25 cellular contexts compared by ENCODE assay signal in the genomic region with DNA sequence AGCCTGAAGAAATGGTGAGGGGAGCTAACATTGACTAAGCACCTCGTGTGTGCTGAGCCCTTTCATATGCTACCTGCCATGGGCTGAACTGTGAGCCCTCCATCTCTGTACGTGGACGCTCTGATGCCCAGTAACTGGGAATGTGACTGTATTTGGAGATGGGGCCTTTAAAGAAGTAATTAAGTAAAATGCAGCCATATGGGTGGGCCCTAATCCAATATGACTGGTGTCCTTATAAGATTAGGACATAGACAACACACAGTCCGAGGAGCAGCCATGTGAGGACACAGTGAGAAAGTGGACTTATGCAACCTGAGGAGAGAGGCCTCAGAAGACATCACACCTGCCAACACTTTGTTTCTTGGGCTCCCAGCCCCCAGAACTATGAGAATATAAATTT.
"Had no signal": no experiment of that assay in that cellular context is flagged by ENCODE, and none has a peak within 500 bp of the region (broad histone marks: within the 10 kb centered on the region; RNA-seq: fewer than 3 reads in every experiment).

No MANE protein-coding gene starts in this region.

- H3K4me3 ChIP-seq: neural progenitor cell, ovary, psoas muscle, right lobe of liver, sigmoid colon, stomach, thoracic aorta, thyroid gland, tibial nerve, upper lobe of left lung had no signal

- H3K9me3 ChIP-seq: ovary, psoas muscle, right lobe of liver, sigmoid colon, stomach, thoracic aorta, thyroid gland, tibial nerve, upper lobe of left lung had no signal

- H3K27me3 ChIP-seq: neural progenitor cell, ovary, right lobe of liver, sigmoid colon, stomach, thyroid gland, tibial nerve, upper lobe of left lung had no signal

- FAIRE-seq: small intestine, urothelium cell line had no signal

- DNase-seq: natural killer cell; occipital lobe; ovary; posterior cingulate gyrus; psoas muscle; right cardiac atrium; right lobe of liver; sigmoid colon; small intestine; stimulated activated CD4-positive, alpha-beta T cell treated with anti-CD3 and anti-CD28 coated beads, Interleukin-15, amount 100 ng/mL, for 24 hours; stimulated activated CD4-positive, alpha-beta T cell treated with anti-CD3 and anti-CD28 coated beads, Interleukin-2, amount 100 ng/mL, for 24 hours; stimulated activated CD4-positive, alpha-beta T cell treated with anti-CD3 and anti-CD28 coated beads, Interleukin-2, amount 100 ng/mL, for 48 hours; stimulated activated CD4-positive, alpha-beta T cell treated with anti-CD3 and anti-CD28 coated beads, Interleukin-4, amount 100 ng/mL, for 24 hours; stimulated activated naive B cell treated with anti-CD40 and anti-IgM and Interleukin-4, amounts not matched to agents 10 μg/mL and 1 μg/mL and 100 μg/mL, for 72 hours; stimulated activated naive CD4-positive, alpha-beta T cell treated with Interleukin-2 at 50 U/mL for 16 hours; stomach; thyroid gland; trophoblast cell; upper lobe of left lung had no signal

- ATAC-seq: natural killer cell; psoas muscle; right cardiac atrium; right lobe of liver; stimulated activated effector memory CD8-positive, alpha-beta T cell treated with anti-CD3 and anti-CD28 coated beads, Interleukin-12 subunit alpha, Interleukin-12 subunit beta, amount 100 ng/mL, for 72 hours; stimulated activated naive B cell treated with anti-CD40 and anti-IgM and Interleukin-4, amounts not matched to agents 10 μg/mL and 1 μg/mL and 100 μg/mL, for 72 hours had no signal

- H3K36me3 ChIP-seq: neural progenitor cell, ovary, right lobe of liver, sigmoid colon, stomach, thoracic aorta, thyroid gland, tibial nerve, upper lobe of left lung had no signal

- H3K27ac ChIP-seq: neural progenitor cell, ovary, parathyroid adenoma, psoas muscle, right lobe of liver, sigmoid colon, stomach, thoracic aorta, thyroid gland, tibial nerve, upper lobe of left lung had no signal
